In genomic region chr11:95705485-95706124, GRCh38 we compare ENCODE assay signal across 8 cellular contexts.
DNase-seq lines count a peak whose midpoint lies in the region; ATAC-seq and TF ChIP-seq lines count a peak whose summit lies in the region.

No MANE protein-coding gene starts in this region.

- H3K18ac ChIP-seq in trophoblast cell (ENCODE audit: low read length) = no peak overlapping the region

- TF ChIP-seq EP300 in transverse colon (IDR thresholded peaks at IDR 0.05; ENCODE audit: low read depth) = no peak

- no peaks in the 10 kb centered on the region for H3K9me3 ChIP-seq in trophoblast cell (ENCODE audit: insufficient read depth, low read depth, low read length)
- H3K9me3 ChIP-seq in transverse colon = no peaks in the 10 kb centered on the region

- no peak overlapping the region for H4K12ac ChIP-seq in trophoblast cell (ENCODE audit: low read depth, low read length)

- no peaks in the 10 kb centered on the region for H3K9me3 Mint-ChIP-seq in activated naive CD4-positive, alpha-beta T cell treated with anti-CD3 and anti-CD28 coated beads, Interleukin-2, amount 10 ng/mL, durations not matched to agents 7 days and 5 days

- in situ Hi-C loops in SK-MEL-5 (cut with HindIII; ENCODE audit: low pct_unique_long_range_greater_than_20kb, low sequenced_read_pairs) = no loop called here
- in situ Hi-C loops in transverse colon (cut with MboI; ENCODE audit: low pct_ligation_motif_present in 1 of 4, low pct_unique_long_range_greater_than_20kb in 1 of 4, low sequenced_read_pairs in 3 of 4) = loop anchor here (5.0 to 10.0 kb wide), 6 partner anchors 471 to 641 kb away; partner anchors contain the start of genes SESN3 (in 1 of the 4) and SRSF8 (in 1 of the 4)

- no peak overlapping the region for H3K14ac ChIP-seq in trophoblast cell (ENCODE audit: low read length)

- POLR2A ChIA-PET in GM10248 (lab: Yijun Ruan, JAX) = interaction anchor here (0.7 kb wide), 1 partner anchor 474 kb away, joined by 3 read pairs; the partner anchor contains the start of gene SESN3

- H3K4me2 ChIP-seq in trophoblast cell (ENCODE audit: low read length) = no peak overlapping the region

- H3K4ac ChIP-seq in trophoblast cell (ENCODE audit: low read depth, low read length) = no peak overlapping the region

- intact Hi-C loops in transverse colon (cut with DNase I; ENCODE audit: low total_unique reads) = loop anchor here (10.0 kb wide), 1 partner anchor 371 kb away; no protein-coding TSS in a partner anchor

- H4K8ac ChIP-seq in trophoblast cell (ENCODE audit: low read depth, low read length) = no peak overlapping the region

- H3K27me3 ChIP-seq in trophoblast cell (ENCODE audit: insufficient read depth, low read length) (no peaks in the 10 kb centered on the region), transverse colon (no peaks in the 10 kb centered on the region)

- H2BK12ac ChIP-seq in trophoblast cell (ENCODE audit: low read length) = peak overlapping the region; percentile 30

- DNase-seq in GM10248 (ENCODE audit: extremely low spot score) (peak; percentile 61), NB4 (ENCODE audit: low read depth) (peak; percentile 93), SK-MEL-5 (ENCODE audit: low read depth, low spot score) (peak; percentile 88), glomerular visceral epithelial cell (ENCODE audit: extremely low spot score) (peak; percentile 66), trophoblast cell (peak; percentile 78 to 88), transverse colon (peak; percentile 88)
- DNase-seq in activated naive CD4-positive, alpha-beta T cell treated with anti-CD3 and anti-CD28 coated beads, Interleukin-2, amount 10 ng/mL, durations not matched to agents 7 days and 5 days = peak; percentile 92

- no peak overlapping the region for H2BK5ac ChIP-seq in trophoblast cell (ENCODE audit: low read depth, low read length, poor library complexity)

- TF ChIP-seq POLR2A in NB4 (IDR thresholded peaks at IDR 0.05; ENCODE audit: extremely low read depth, insufficient read length) = no peak
- no peak for TF ChIP-seq POLR2A in transverse colon (IDR thresholded peaks at IDR 0.05)

- H3K4me1 Mint-ChIP-seq in activated naive CD4-positive, alpha-beta T cell treated with anti-CD3 and anti-CD28 coated beads, Interleukin-2, amount 10 ng/mL, durations not matched to agents 7 days and 5 days = peaks cover 14% of the 10 kb centered on the region

- no peak overlapping the region for H3K27ac ChIP-seq in trophoblast cell (ENCODE audit: low read depth, low read length)
- peak overlapping the region; percentile 40 to 61 (median 45) for H3K27ac ChIP-seq in transverse colon

- H3K4me3 Mint-ChIP-seq in activated naive CD4-positive, alpha-beta T cell treated with anti-CD3 and anti-CD28 coated beads, Interleukin-2, amount 10 ng/mL, durations not matched to agents 7 days and 5 days = no peak overlapping the region

- no peak overlapping the region for H2BK120ac ChIP-seq in trophoblast cell (ENCODE audit: insufficient read depth, low read length, poor library complexity)

- TF ChIP-seq CTCF in GM10248 (IDR thresholded peaks at IDR 0.05; ENCODE audit: control extremely low read depth, extremely low read depth, low read depth, missing control alignments) (peak; percentile 91), NB4 (IDR thresholded peaks at IDR 0.05; ENCODE audit: low read depth, low read length) (peak; percentile 98), transverse colon (IDR thresholded peaks at IDR 0.05) (peak; percentile 89 to 92 (median 91))

- H2AK5ac ChIP-seq in trophoblast cell (ENCODE audit: low read length) = no peak overlapping the region

- no peak overlapping the region for H2AFZ ChIP-seq in trophoblast cell (ENCODE audit: insufficient read depth, low read length, poor library complexity)

- H4K91ac ChIP-seq in trophoblast cell (ENCODE audit: low read depth, low read length) = no peak overlapping the region

- CTCF ChIA-PET in GM10248 (lab: Yijun Ruan, JAX) = interaction anchor here (0.6 to 20.2 kb wide), 70 partner anchors 11 to 1079 kb away, joined by 3 to 391 read pairs (median 4); partner anchors contain the start of gene SRSF8
- CTCF ChIA-PET in activated naive CD4-positive, alpha-beta T cell treated with anti-CD3 and anti-CD28 coated beads, Interleukin-2, amount 10 ng/mL, durations not matched to agents 7 days and 5 days (lab: Charles Lee) = interaction anchor here (0.5 to 13.9 kb wide), 74 partner anchors 10 to 638 kb away, joined by 3 to 277 read pairs (median 4); partner anchors contain the start of gene SESN3

- no peaks in the 10 kb centered on the region for H3K79me2 ChIP-seq in trophoblast cell (ENCODE audit: control insufficient read depth, insufficient read depth, low read length, poor library complexity)

- no peak overlapping the region for H3K9ac ChIP-seq in trophoblast cell (ENCODE audit: low read length)

- no CpG with 5 or more reads among the region's 10 CpGs for WGBS in trophoblast cell (ENCODE audit: extremely low coverage, insufficient coverage, insufficient read length)
- WGBS in transverse colon (ENCODE audit: low coverage in 1 of 2), 2 donors = 8 to 17% methylated on average over 5 to 10 of the region's 10 CpGs

- H3K4me3 ChIP-seq in NB4 (ENCODE audit: low read depth, low read length) (no peak overlapping the region), trophoblast cell (ENCODE audit: low read depth, low read length) (no peak overlapping the region), transverse colon (no peak overlapping the region)

- no peaks in the 10 kb centered on the region for H3K36me3 ChIP-seq in trophoblast cell (ENCODE audit: control insufficient read depth in 1 of 2, insufficient read depth in 2 of 2, low read length in 2 of 2)
- H3K36me3 ChIP-seq in transverse colon = no peaks in the 10 kb centered on the region

- no peak overlapping the region for H3K27ac Mint-ChIP-seq in activated naive CD4-positive, alpha-beta T cell treated with anti-CD3 and anti-CD28 coated beads, Interleukin-2, amount 10 ng/mL, durations not matched to agents 7 days and 5 days

- no peak overlapping the region for H3K23ac ChIP-seq in trophoblast cell (ENCODE audit: low read length)

- no peaks in the 10 kb centered on the region for H3K79me1 ChIP-seq in trophoblast cell (ENCODE audit: low read length)

- peaks cover 0 to 3% of the 10 kb centered on the region in 2 experiments for H3K4me1 ChIP-seq in trophoblast cell (ENCODE audit: control insufficient read depth in 1 of 2, insufficient read depth in 2 of 2, low read length in 2 of 2)
- peaks cover 7 to 30% (median 9%) of the 10 kb centered on the region in 4 donors for H3K4me1 ChIP-seq in transverse colon

- peaks cover 1% of the 10 kb centered on the region for H3K36me3 Mint-ChIP-seq in activated naive CD4-positive, alpha-beta T cell treated with anti-CD3 and anti-CD28 coated beads, Interleukin-2, amount 10 ng/mL, durations not matched to agents 7 days and 5 days

- H3K27me3 Mint-ChIP-seq in activated naive CD4-positive, alpha-beta T cell treated with anti-CD3 and anti-CD28 coated beads, Interleukin-2, amount 10 ng/mL, durations not matched to agents 7 days and 5 days = no peaks in the 10 kb centered on the region

- peak; percentile 84 for ATAC-seq in HG02571 (IDR thresholded peaks at IDR 0.05; ENCODE audit: unreplicated experiment)
